10 cellular contexts compared by ENCODE assay signal in the genomic region with DNA sequence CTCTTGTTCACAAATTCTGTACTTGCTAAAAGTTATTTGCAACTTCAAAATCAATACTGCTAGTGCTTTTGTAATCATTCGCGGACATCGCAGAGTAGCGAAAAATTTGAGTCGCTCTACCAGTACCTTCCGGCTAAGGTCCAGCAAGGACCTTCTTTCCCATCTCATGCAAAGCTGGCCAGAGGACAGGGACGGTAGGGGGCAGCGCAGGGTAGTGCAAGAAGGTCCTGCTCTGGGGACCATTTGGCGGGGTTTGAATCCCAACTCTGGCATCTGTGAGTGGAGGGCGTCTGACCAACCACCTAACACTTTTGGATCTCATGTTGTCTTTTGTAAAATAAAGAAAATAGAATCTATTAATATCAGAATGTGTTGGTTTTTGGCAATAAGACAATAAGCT.
DNase-seq lines count a peak whose midpoint lies in the region; TF ChIP-seq lines count a peak whose summit lies in the region.
"Had no signal": no experiment of that assay in that cellular context is flagged by ENCODE, and none has a peak within 500 bp of the region (broad histone marks: within the 10 kb centered on the region; RNA-seq: fewer than 3 reads in every experiment).

No MANE protein-coding gene starts in this region.

- 53 to 76% methylated on average over 10 of the region's 10 CpGs for WGBS in lower leg skin, 2 donors

- TF ChIP-seq POLR2A in lower leg skin (IDR thresholded peaks at IDR 0.05), result no peak

- in situ Hi-C loops in GM13976 (cut with MboI; ENCODE audit: low sequenced_read_pairs, unreplicated experiment), result no loop called here

- H3K4me1 ChIP-seq in SJCRH30, result no peaks in the 10 kb centered on the region
- H3K4me1 ChIP-seq: gastroesophageal sphincter had no signal

- no peaks in the 10 kb centered on the region for H3K27me3 ChIP-seq in AG04450 (ENCODE audit: control insufficient read depth, insufficient read depth, low read length)
- H3K27me3 ChIP-seq in SJCRH30, result peaks cover 2% of the 10 kb centered on the region; the same call in 1 of the 2 replicates
- H3K27me3 ChIP-seq: gastroesophageal sphincter had no signal

- H3K27ac ChIP-seq in AG04450 (ENCODE audit: low read depth, low read length), result no peak overlapping the region
- H3K27ac ChIP-seq in SJCRH30, result no peak overlapping the region
- H3K27ac ChIP-seq: gastroesophageal sphincter had no signal

- H3K4me3 ChIP-seq in AG04450 (ENCODE audit: low read depth, low read length), result no peak overlapping the region
- no peak overlapping the region for H3K4me3 ChIP-seq in SJCRH30
- H3K4me3 ChIP-seq in lower leg skin (ENCODE audit: low read depth, poor library complexity, severe bottlenecking), result no peak overlapping the region
- H3K4me3 ChIP-seq: gastroesophageal sphincter had no signal

- no peaks in the 10 kb centered on the region for H3K36me3 ChIP-seq in SJCRH30
- H3K36me3 ChIP-seq: gastroesophageal sphincter had no signal

- TF ChIP-seq CTCF in AG04450 (IDR thresholded peaks at IDR 0.05; ENCODE audit: low read depth, low read length), result peak; percentile 33; the same call in 1 of the 2 replicates
- peak; percentile 16 for TF ChIP-seq CTCF in GM13976 (IDR thresholded peaks at IDR 0.05; ENCODE audit: borderline replicate concordance, control extremely low read depth, extremely low read depth, insufficient read depth, missing control alignments)
- no peak for TF ChIP-seq CTCF in lower leg skin (IDR thresholded peaks at IDR 0.05)

- POLR2A ChIA-PET in AG04450 (lab: Yijun Ruan, JAX), result no interaction called here

- no peak for DNase-seq in AG04450 (ENCODE audit: low read depth, low spot score)
- DNase-seq in GM13976 (ENCODE audit: low spot score), result no peak
- DNase-seq in SJCRH30, result peak; percentile 31 to 54
- DNase-seq in iPS-NIHi7 (ENCODE audit: extremely low spot score), result peak; percentile 78
- no peak for DNase-seq in lower leg skin (ENCODE audit: low spot score in 2 of 2)
- DNase-seq in dermis blood vessel endothelial cell, result no peak
- DNase-seq in NCI-H146 treated with DMSO at 0.1 percent for 48 hours (lab: John Stamatoyannopoulos, UW; ENCODE audit: unreplicated experiment), result no peak
- DNase-seq in NCI-H1436 (lab: John Stamatoyannopoulos, UW), result no peak
- DNase-seq: NCI-H524 treated with DMSO at 0.1 percent for 48 hours had no signal

- intact Hi-C loops in lower leg skin (cut with DNase I; ENCODE audit: low total_unique reads), result no loop called here

- CTCF ChIA-PET in AG04450 (lab: Charles Lee), result no interaction called here

- H3K9me3 ChIP-seq in AG04450 (ENCODE audit: control insufficient read depth, insufficient read depth, low read length) (no peaks in the 10 kb centered on the region), SJCRH30 (replicated peaks) (no peaks in the 10 kb centered on the region)
- H3K9me3 ChIP-seq: gastroesophageal sphincter had no signal

Comparison
In these comparisons a context has a peak if more than half of its experiments do, and no peak if none do; other contexts are left out.
1. DNase-seq: peak in SJCRH30 (2 of 2) and iPS-NIHi7 (single experiment); none in AG04450 (single experiment), GM13976 (single experiment), lower leg skin (0 of 2), dermis blood vessel endothelial cell (single experiment), NCI-H146 treated with DMSO at 0.1 percent for 48 hours (single experiment) and NCI-H1436 (single experiment).
2. CTCF ChIP-seq: peak in AG04450 (single experiment) and GM13976 (single experiment); none in lower leg skin (0 of 3).